In genomic region chr19:49676690-49677231, GRCh38 we compare ENCODE assay signal across 8 cellular contexts. TPM values are rescaled to one million over a fixed set of nuclear protein-coding genes. Genes with fewer than 3 reads are reported as not detected.
DNase-seq lines count a peak whose midpoint lies in the region; ATAC-seq, FAIRE-seq and TF ChIP-seq lines count a peak whose summit lies in the region.

No MANE protein-coding gene starts in this region.

- no peaks in the 10 kb centered on the region for H3K9me3 ChIP-seq in kidney (ENCODE audit: control insufficient read depth in 1 of 2, low read length in 2 of 2)

- ATAC-seq in GM19043 (IDR thresholded peaks at IDR 0.05; ENCODE audit: low read depth, unreplicated experiment) (peak; percentile 58), HG03432 (IDR thresholded peaks at IDR 0.05; ENCODE audit: unreplicated experiment) (peak; percentile 62)

- H3K4me1 ChIP-seq in kidney (ENCODE audit: control insufficient read depth in 1 of 2, insufficient read depth in 1 of 2, low read depth in 1 of 2, low read length in 2 of 2) = peaks cover 6 to 23% of the 10 kb centered on the region in 2 donors

- peak overlapping the region; percentile 87 to 95 for H3K4me3 ChIP-seq in kidney (ENCODE audit: low read length in 2 of 2)

- intact Hi-C loops in kidney (cut with DNase I) = no loop called here

- peak; percentile 98 for DNase-seq in AG08396 (ENCODE audit: low spot score)
- peak; percentile 99 for DNase-seq in NCI-H460 (ENCODE audit: extremely low read depth, low read depth)
- peak; percentile 96 to 98 for DNase-seq in activated CD4-positive, alpha-beta T cell treated with anti-CD3 and anti-CD28 coated beads for 24 hours (ENCODE audit: low read depth in 2 of 2)
- peak; percentile 100 for DNase-seq in chondrocyte (ENCODE audit: low spot score)
- DNase-seq in kidney = peak; percentile 100
- peak; percentile 94 to 96 for DNase-seq in stimulated activated CD4-positive, alpha-beta T cell treated with anti-CD3 and anti-CD28 coated beads, Interleukin-15, amount 100 ng/mL, for 1 hour (ENCODE audit: low read depth in 1 of 2, low spot score in 1 of 2)

- peak; percentile 99 for FAIRE-seq in kidney (lab: Jason Lieb, UNC)

- peaks cover 4% of the 10 kb centered on the region for H3K36me3 Mint-ChIP-seq in chondrocyte (ENCODE audit: low read depth)

- H3K9me3 Mint-ChIP-seq in chondrocyte (ENCODE audit: low read depth) = no peaks in the 10 kb centered on the region

- peaks cover 42% of the 10 kb centered on the region for H3K4me1 Mint-ChIP-seq in chondrocyte (ENCODE audit: low read depth)

- peak overlapping the region; percentile 100 for H3K27ac Mint-ChIP-seq in chondrocyte (ENCODE audit: unreplicated experiment)

- H3K4me3 Mint-ChIP-seq in chondrocyte (ENCODE audit: unreplicated experiment) = peak overlapping the region; percentile 98

- TF ChIP-seq CTCF in chondrocyte (IDR thresholded peaks at IDR 0.05) = no peak
- no peak for TF ChIP-seq CTCF in kidney (IDR thresholded peaks at IDR 0.05; ENCODE audit: borderline replicate concordance, extremely low read depth, insufficient read depth)

- peak overlapping the region; percentile 95 to 97 for H3K27ac ChIP-seq in kidney (ENCODE audit: low read depth in 2 of 2, low read length in 2 of 2)

- peak overlapping the region; percentile 99 for H3K9ac ChIP-seq in kidney (ENCODE audit: low read length in 2 of 2)

- H3K27me3 Mint-ChIP-seq in chondrocyte (ENCODE audit: low read depth) = no peaks in the 10 kb centered on the region

- H3K36me3 ChIP-seq in kidney (ENCODE audit: control insufficient read depth in 1 of 2, insufficient read depth in 2 of 2, low read length in 2 of 2) = peaks cover 0 to under 1% of the 10 kb centered on the region in 2 donors

RNA-seq across cellular contexts. Expression of gene PRMT1, which starts 0.3 kb away (rescaled TPM):
- total RNA-seq in NCI-H460 (2014; rRNA removed; shearing (Covaris generic)) = 228 and 254 TPM in 2 replicates
- 447 and 497 TPM in 2 replicates for polyA plus RNA-seq in NCI-H460 (2014; cell fraction: nucleus; rRNA removed)
- 97.7 to 105 TPM (median 98.0 TPM) in 3 replicates for total RNA-seq in chondrocyte
- 119 TPM for total RNA-seq in kidney
- polyA plus RNA-seq in kidney (ENCODE audit: insufficient read depth, low read depth, low replicate concordance) = 131 TPM

RNA-seq across cellular contexts. Expression of gene BCL2L12, which starts 11.0 kb away (rescaled TPM):
- 16.4 and 17.5 TPM in 2 replicates for total RNA-seq in NCI-H460 (2014; rRNA removed; shearing (Covaris generic))
- polyA plus RNA-seq in NCI-H460 (2014; cell fraction: nucleus; rRNA removed) = 17.6 and 25.0 TPM in 2 replicates
- total RNA-seq in chondrocyte (18.3 to 26.6 TPM (median 21.4 TPM) in 3 replicates), kidney (14.4 TPM)
- 13.5 TPM for polyA plus RNA-seq in kidney (ENCODE audit: insufficient read depth, low read depth, low replicate concordance)

RNA-seq across cellular contexts. Expression of gene IRF3, which starts 11.1 kb away (rescaled TPM):
- total RNA-seq in NCI-H460 (2014; rRNA removed; shearing (Covaris generic)) = 36.5 and 38.0 TPM in 2 replicates
- polyA plus RNA-seq in NCI-H460 (2014; cell fraction: nucleus; rRNA removed) = 48.5 and 62.9 TPM in 2 replicates
- 45.8 to 75.3 TPM (median 53.0 TPM) in 3 replicates for total RNA-seq in chondrocyte
- total RNA-seq in kidney = 84.9 TPM
- polyA plus RNA-seq in kidney (ENCODE audit: insufficient read depth, low read depth, low replicate concordance) = 64.5 TPM

RNA-seq across cellular contexts. Expression of gene ADM5, which starts 12.6 kb away (rescaled TPM):
- total RNA-seq in NCI-H460 (2014; rRNA removed; shearing (Covaris generic)) = 3.1 and 3.2 TPM in 2 replicates
- polyA plus RNA-seq in NCI-H460 (2014; cell fraction: nucleus; rRNA removed) = 44.4 and 49.0 TPM in 2 replicates
- total RNA-seq in chondrocyte (0.49 to 1.4 TPM (median 0.52 TPM) in 3 replicates), kidney (2.1 TPM)
- 0.60 TPM for polyA plus RNA-seq in kidney (ENCODE audit: insufficient read depth, low read depth, low replicate concordance)

RNA-seq across cellular contexts. Expression of gene CPT1C, which starts 14.2 kb away (rescaled TPM):
- total RNA-seq in NCI-H460 (2014; rRNA removed; shearing (Covaris generic)) = 1.7 and 2.2 TPM in 2 replicates
- 0.63 TPM in 1 of 2 replicates, not detected in the other for polyA plus RNA-seq in NCI-H460 (2014; cell fraction: nucleus; rRNA removed)
- total RNA-seq in chondrocyte (26.3 to 30.7 TPM (median 27.3 TPM) in 3 replicates), kidney (6.0 TPM)
- polyA plus RNA-seq in kidney (ENCODE audit: insufficient read depth, low read depth, low replicate concordance) = 2.6 TPM

Comparison
In these comparisons a context has a peak if more than half of its experiments do, and no peak if none do; other contexts are left out.
1. Peak in every context shown above with its lines: DNase-seq, ATAC-seq, H3K4me3 ChIP-seq and H3K27ac ChIP-seq.